Comparison of ENCODE assay signal across 37 cellular contexts in genomic region chr10:120272350-120272749, GRCh38.
"Had no signal": no experiment of that assay in that cellular context is flagged by ENCODE, and none has a peak within 500 bp of the region (broad histone marks: within the 10 kb centered on the region; RNA-seq: fewer than 3 reads in every experiment).

No MANE protein-coding gene starts in this region.

- H3K27ac ChIP-seq: adrenal gland, ascending aorta, cardiac muscle cell, VCaP had no signal

- DNase-seq: activated B cell treated with CpG ODN at 0.5 μM for 24 hours; activated CD4-positive, alpha-beta memory T cell treated with anti-CD3 and anti-CD28 coated beads for 36 hours; activated CD4-positive, alpha-beta T cell treated with anti-CD3 and anti-CD28 coated beads for 4 hours; activated CD4-positive, alpha-beta T cell treated with anti-CD3 and anti-CD28 coated beads, Interleukin-2, amount 50 U/mL, for 1 hour; activated CD4-positive, alpha-beta T cell treated with anti-CD3 and anti-CD28 coated beads, Interleukin-2, amount 50 U/mL, for 4 hours; activated CD4-positive, CD25-positive, alpha-beta regulatory T cell treated with anti-CD3 and anti-CD28 coated beads, Interleukin-2, amount 50 U/mL, for 72 hours; activated CD8-positive, alpha-beta memory T cell treated with anti-CD3 and anti-CD28 coated beads, Interleukin-2, amount 50 U/mL, for 4 hours; activated CD8-positive, alpha-beta T cell treated with anti-CD3 and anti-CD28 coated beads for 36 hours; activated effector memory CD4-positive, alpha-beta T cell treated with anti-CD3 and anti-CD28 coated beads, Interleukin-2, amount 50 U/mL, for 16 hours; activated gamma-delta T cell treated with Interleukin-2 at 50 U/mL for 16 hours; activated naive CD4-positive, alpha-beta T cell; activated naive CD4-positive, alpha-beta T cell treated with anti-CD3 and anti-CD28 coated beads for 36 hours; activated naive CD4-positive, alpha-beta T cell treated with anti-CD3 and anti-CD28 coated beads, Interleukin-2, amount 50 U/mL, for 16 hours; activated naive CD8-positive, alpha-beta T cell treated with anti-CD3 and anti-CD28 coated beads for 36 hours; activated T-cell treated with anti-CD3 and anti-CD28 coated beads for 4 hours; activated T-cell treated with anti-CD3 and anti-CD28 coated beads, Interleukin-2, amount 50 U/mL, for 1 hour; activated T-cell treated with anti-CD3 and anti-CD28 coated beads, Interleukin-2, amount 50 U/mL, for 4 hours; activated T-cell treated with anti-CD3 and anti-CD28 coated beads, Interleukin-2, amount 50 U/mL, for 72 hours; adrenal gland; amniotic stem cell; caudate nucleus; cerebellar nuclear complex; T-helper 1 cell; T-helper 2 cell; T-helper 9 cell had no signal

- H3K4me3 ChIP-seq: adrenal gland, ascending aorta, cardiac muscle cell had no signal

- H3K9me3 ChIP-seq: adrenal gland, ascending aorta had no signal

- FAIRE-seq: bronchial epithelial cell, TTC549 had no signal

- H3K27me3 ChIP-seq: adrenal gland, ascending aorta, cardiac muscle cell had no signal

- H3K27ac Mint-ChIP-seq: activated B cell treated with CpG ODN at 0.5 μM for 24 hours; activated CD4-positive, alpha-beta memory T cell treated with anti-CD3 and anti-CD28 coated beads for 36 hours; activated CD8-positive, alpha-beta T cell treated with anti-CD3 and anti-CD28 coated beads for 36 hours; activated naive CD4-positive, alpha-beta T cell treated with anti-CD3 and anti-CD28 coated beads for 36 hours; activated naive CD4-positive, alpha-beta T cell treated with anti-CD3 and anti-CD28 coated beads, Interleukin-2, amount 50 U/mL, for 72 hours; activated naive CD8-positive, alpha-beta T cell treated with anti-CD3 and anti-CD28 coated beads for 36 hours; activated T-cell treated with anti-CD3 and anti-CD28 coated beads, Interleukin-2, amount 50 U/mL, for 72 hours; activated T-helper 1 cell treated with anti-CD3 and anti-CD28 coated beads, Interleukin-12 subunit alpha, Interleukin-12 subunit beta, Interleukin-2, Interleukin-4 antibody, amounts not matched to agents 30 ng/mL and 10 ng/mL and 1 ng/mL, durations not matched to agents 14 hours and 24 hours and 36 hours; activated T-helper 17 cell treated with anti-CD3 and anti-CD28 coated beads, Interleukin-2, amount 50 U/mL, for 72 hours; brain; T-helper 1 cell treated with Interleukin-12 subunit alpha and Interleukin-12 subunit beta and Interleukin-4 antibody, amounts not matched to agents 30 μg/mL and 1 μg/mL, for 36 hours; T-helper 2 cell treated with Interferon-gamma antibody and Interleukin-4, amounts not matched to agents 5 μg/mL and 100 μg/mL, for 36 hours had no signal

- H3K4me3 Mint-ChIP-seq: activated B cell treated with CpG ODN at 0.5 μM for 24 hours; activated CD4-positive, alpha-beta memory T cell treated with anti-CD3 and anti-CD28 coated beads for 36 hours; activated CD8-positive, alpha-beta T cell treated with anti-CD3 and anti-CD28 coated beads for 36 hours; activated naive CD4-positive, alpha-beta T cell treated with anti-CD3 and anti-CD28 coated beads for 36 hours; activated naive CD8-positive, alpha-beta T cell treated with anti-CD3 and anti-CD28 coated beads for 36 hours; activated T-cell treated with anti-CD3 and anti-CD28 coated beads, Interleukin-2, amount 50 U/mL, for 4 hours; activated T-cell treated with anti-CD3 and anti-CD28 coated beads, Interleukin-2, amount 50 U/mL, for 72 hours; activated T-helper 1 cell treated with anti-CD3 and anti-CD28 coated beads, Interleukin-12 subunit alpha, Interleukin-12 subunit beta, Interleukin-2, Interleukin-4 antibody, amounts not matched to agents 30 ng/mL and 10 ng/mL and 1 ng/mL, durations not matched to agents 14 hours and 24 hours and 36 hours; activated T-helper 17 cell treated with anti-CD3 and anti-CD28 coated beads, Interleukin-2, amount 50 U/mL, for 72 hours; brain; central memory CD8-positive, alpha-beta T cell; T-helper 1 cell treated with Interleukin-12 subunit alpha and Interleukin-12 subunit beta and Interleukin-4 antibody, amounts not matched to agents 30 μg/mL and 1 μg/mL, for 36 hours; T-helper 2 cell treated with Interferon-gamma antibody and Interleukin-4, amounts not matched to agents 5 μg/mL and 100 μg/mL, for 36 hours had no signal

- H3K4me1 Mint-ChIP-seq: activated B cell treated with CpG ODN at 0.5 μM for 24 hours; activated naive CD8-positive, alpha-beta T cell treated with anti-CD3 and anti-CD28 coated beads for 36 hours; activated T-helper 17 cell treated with anti-CD3 and anti-CD28 coated beads, Interleukin-2, amount 50 U/mL, for 72 hours; brain; central memory CD8-positive, alpha-beta T cell had no signal

- H3K4me1 ChIP-seq: adrenal gland, ascending aorta had no signal

- H3K36me3 Mint-ChIP-seq: activated CD4-positive, alpha-beta memory T cell treated with anti-CD3 and anti-CD28 coated beads for 36 hours; activated naive CD4-positive, alpha-beta T cell treated with anti-CD3 and anti-CD28 coated beads, Interleukin-2, amount 50 U/mL, for 72 hours; activated naive CD8-positive, alpha-beta T cell treated with anti-CD3 and anti-CD28 coated beads for 36 hours; brain had no signal

- H3K36me3 ChIP-seq: adrenal gland, ascending aorta, cardiac muscle cell had no signal

- H3K9me3 Mint-ChIP-seq: activated B cell treated with CpG ODN at 0.5 μM for 24 hours; activated CD4-positive, alpha-beta memory T cell treated with anti-CD3 and anti-CD28 coated beads for 36 hours; activated CD8-positive, alpha-beta T cell treated with anti-CD3 and anti-CD28 coated beads for 36 hours; activated naive CD4-positive, alpha-beta T cell treated with anti-CD3 and anti-CD28 coated beads for 36 hours; activated naive CD4-positive, alpha-beta T cell treated with anti-CD3 and anti-CD28 coated beads, Interleukin-2, amount 50 U/mL, for 72 hours; activated naive CD8-positive, alpha-beta T cell treated with anti-CD3 and anti-CD28 coated beads for 36 hours; activated T-cell treated with anti-CD3 and anti-CD28 coated beads, Interleukin-2, amount 50 U/mL, for 4 hours; activated T-helper 1 cell treated with anti-CD3 and anti-CD28 coated beads, Interleukin-12 subunit alpha, Interleukin-12 subunit beta, Interleukin-2, Interleukin-4 antibody, amounts not matched to agents 30 ng/mL and 10 ng/mL and 1 ng/mL, durations not matched to agents 14 hours and 24 hours and 36 hours; activated T-helper 17 cell treated with anti-CD3 and anti-CD28 coated beads, Interleukin-2, amount 50 U/mL, for 72 hours; central memory CD8-positive, alpha-beta T cell; T-helper 1 cell treated with Interleukin-12 subunit alpha and Interleukin-12 subunit beta and Interleukin-4 antibody, amounts not matched to agents 30 μg/mL and 1 μg/mL, for 36 hours; T-helper 2 cell treated with Interferon-gamma antibody and Interleukin-4, amounts not matched to agents 5 μg/mL and 100 μg/mL, for 36 hours had no signal

- ATAC-seq: activated CD8-positive, alpha-beta T cell treated with anti-CD3 and anti-CD28 coated beads for 36 hours; activated naive CD4-positive, alpha-beta T cell treated with anti-CD3 and anti-CD28 coated beads, Interleukin-2, amount 50 U/mL, for 72 hours; activated T-cell treated with anti-CD3 and anti-CD28 coated beads, Interleukin-2, amount 50 U/mL, for 4 hours; activated T-cell treated with anti-CD3 and anti-CD28 coated beads, Interleukin-2, amount 50 U/mL, for 72 hours; activated T-helper 17 cell treated with anti-CD3 and anti-CD28 coated beads, Interleukin-2, amount 50 U/mL, for 72 hours had no signal
